In genomic region chr3:189790658-189791057, GRCh38 we compare ENCODE assay signal across 12 cellular contexts.
DNase-seq lines count a peak whose midpoint lies in the region; ATAC-seq, FAIRE-seq and TF ChIP-seq lines count a peak whose summit lies in the region.
"Had no signal": no experiment of that assay in that cellular context is flagged by ENCODE, and none has a peak within 500 bp of the region (broad histone marks: within the 10 kb centered on the region; RNA-seq: fewer than 3 reads in every experiment).

No MANE protein-coding gene starts in this region.

- peak overlapping the region; percentile 15 for H3K9ac ChIP-seq in smooth muscle cell (ENCODE audit: low read depth)

- H3K36me3 ChIP-seq in esophagus (ENCODE audit: control insufficient read depth in 2 of 2, insufficient read depth in 2 of 2, low read length in 1 of 2) (no peaks in the 10 kb centered on the region), smooth muscle cell (ENCODE audit: low read depth) (no peaks in the 10 kb centered on the region)

- WGBS in esophagus, 2 donors = 29 to 39% methylated on average over 7 of the region's 7 CpGs
- WGBS in smooth muscle cell (ENCODE audit: low lambda C conversion rate) = 78% methylated on average over 7 of the region's 7 CpGs

- peak; percentile 62 for ATAC-seq in GM21619 (IDR thresholded peaks at IDR 0.05; ENCODE audit: unreplicated experiment)

- H3K79me2 ChIP-seq in smooth muscle cell (ENCODE audit: low read depth) = peaks cover 3% of the 10 kb centered on the region

- H3F3A ChIP-seq in smooth muscle cell (ENCODE audit: low read depth) = no peaks in the 10 kb centered on the region

- TF ChIP-seq CTCF in smooth muscle cell (IDR thresholded peaks at IDR 0.05; ENCODE audit: borderline replicate concordance, insufficient read depth, poor library complexity, severe bottlenecking) (no peak), GM20000 (IDR thresholded peaks at IDR 0.05; ENCODE audit: extremely low read depth, missing control alignments) (no peak)

- peak overlapping the region; percentile 6 for H3K4me2 ChIP-seq in smooth muscle cell

- no peaks in the 10 kb centered on the region for H3K9me3 ChIP-seq in esophagus (ENCODE audit: control insufficient read depth in 2 of 2, insufficient read depth in 1 of 2, low read depth in 1 of 2, low read length in 1 of 2)
- no peaks in the 10 kb centered on the region for H3K9me3 ChIP-seq in smooth muscle cell (replicated peaks; ENCODE audit: low read depth)

- peak overlapping the region; percentile 52 to 88 for H3K27ac ChIP-seq in esophagus (ENCODE audit: low read depth in 2 of 2, low read length in 1 of 2)
- H3K27ac ChIP-seq in smooth muscle cell (ENCODE audit: low read depth) = peak overlapping the region; percentile 2

- DNase-seq in NCI-H82 (lab: John Stamatoyannopoulos, UW) (peak; percentile 82), smooth muscle cell (lab: John Stamatoyannopoulos, UW; ENCODE audit: unreplicated experiment) (no peak), HTR-8/SVneo (ENCODE audit: insufficient read length, low spot score) (no peak), GM20000 (ENCODE audit: low spot score) (no peak)
- no peak for DNase-seq in activated CD8-positive, alpha-beta memory T cell treated with anti-CD3 and anti-CD28 coated beads for 24 hours
- DNase-seq: activated CD4-positive, CD25-positive, alpha-beta regulatory T cell treated with anti-CD3 and anti-CD28 coated beads, Interleukin-2, amount 50 U/mL, for 72 hours; activated T-cell treated with anti-CD3 and anti-CD28 coated beads for 4 hours; amygdala; cortex of kidney; naive B cell had no signal

- H2AFZ ChIP-seq in smooth muscle cell (ENCODE audit: low read depth) = no peak overlapping the region

- H3K4me1 ChIP-seq in esophagus (ENCODE audit: control insufficient read depth in 2 of 2, insufficient read depth in 2 of 2, low read length in 1 of 2) = no peaks in the 10 kb centered on the region
- H3K4me1 ChIP-seq in smooth muscle cell (ENCODE audit: low read depth) = no peaks in the 10 kb centered on the region

- no peaks in the 10 kb centered on the region for H4K20me1 ChIP-seq in smooth muscle cell (ENCODE audit: low read depth)

- H3K4me3 ChIP-seq in esophagus (ENCODE audit: low read depth in 1 of 2, low read length in 2 of 2) = peak overlapping the region; percentile 54 to 72
- H3K4me3 ChIP-seq in smooth muscle cell = peak overlapping the region; percentile 30

- H3K27me3 ChIP-seq in esophagus (ENCODE audit: control insufficient read depth in 1 of 2, insufficient read depth in 2 of 2, low read length in 2 of 2) = no peaks in the 10 kb centered on the region
- H3K27me3 ChIP-seq in smooth muscle cell (ENCODE audit: low read depth) = no peaks in the 10 kb centered on the region

- no peak for FAIRE-seq in HTR-8/SVneo (lab: Jason Lieb, UNC)
